ENCODE assay signal across 8 cellular contexts in the genomic region with DNA sequence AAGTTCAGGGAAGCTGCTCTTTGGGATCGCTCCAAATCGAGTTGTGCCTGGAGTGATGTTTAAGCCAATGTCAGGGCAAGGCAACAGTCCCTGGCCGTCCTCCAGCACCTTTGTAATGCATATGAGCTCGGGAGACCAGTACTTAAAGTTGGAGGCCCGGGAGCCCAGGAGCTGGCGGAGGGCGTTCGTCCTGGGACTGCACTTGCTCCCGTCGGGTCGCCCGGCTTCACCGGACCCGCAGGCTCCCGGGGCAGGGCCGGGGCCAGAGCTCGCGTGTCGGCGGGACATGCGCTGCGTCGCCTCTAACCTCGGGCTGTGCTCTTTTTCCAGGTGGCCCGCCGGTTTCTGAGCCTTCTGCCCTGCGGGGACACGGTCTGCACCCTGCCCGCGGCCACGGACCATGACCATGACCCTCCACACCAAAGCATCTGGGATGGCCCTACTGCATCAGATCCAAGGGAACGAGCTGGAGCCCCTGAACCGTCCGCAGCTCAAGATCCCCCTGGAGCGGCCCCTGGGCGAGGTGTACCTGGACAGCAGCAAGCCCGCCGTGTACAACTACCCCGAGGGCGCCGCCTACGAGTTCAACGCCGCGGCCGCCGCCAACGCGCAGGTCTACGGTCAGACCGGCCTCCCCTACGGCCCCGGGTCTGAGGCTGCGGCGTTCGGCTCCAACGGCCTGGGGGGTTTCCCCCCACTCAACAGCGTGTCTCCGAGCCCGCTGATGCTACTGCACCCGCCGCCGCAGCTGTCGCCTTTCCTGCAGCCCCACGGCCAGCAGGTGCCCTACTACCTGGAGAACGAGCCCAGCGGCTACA. TPM values are rescaled to one million over a fixed set of nuclear protein-coding genes. Genes with fewer than 3 reads are reported as not detected.
A peak's percentile ranks its signal among the peaks of the same experiment; 100 is the strongest.
DNase-seq lines count a peak whose midpoint lies in the region; ATAC-seq and TF ChIP-seq lines count a peak whose summit lies in the region.

TSS of gene ESR1 (plus strand) at position 170 of the 818 bp plus-strand sequence. CDS start at position 401, 231 bp downstream.

- H3K36me3 ChIP-seq in RWPE2 (ENCODE audit: low read depth) = no peaks in the 10 kb centered on the region
- no peaks in the 10 kb centered on the region for H3K36me3 ChIP-seq in neuronal stem cell (replicated peaks in 1 of 2; ENCODE audit: control insufficient read depth in 2 of 2, insufficient read depth in 2 of 2, low read length in 2 of 2)

- H3K79me1 ChIP-seq in neuronal stem cell (ENCODE audit: low read depth, low read length) = peaks cover 2% of the 10 kb centered on the region

- H2AFZ ChIP-seq in neuronal stem cell (ENCODE audit: low read length) = peak within 1 kb of the TSS; percentile 78

- peak within 1 kb of the TSS; percentile 66 for H3K14ac ChIP-seq in neuronal stem cell (ENCODE audit: low read length)

- no peak within 1 kb of the TSS for H2BK15ac ChIP-seq in neuronal stem cell (ENCODE audit: low read length)

- H3K4me3 ChIP-seq in RWPE2 (ENCODE audit: severe bottlenecking) (peak within 1 kb of the TSS; percentile 39), neuronal stem cell (ENCODE audit: low read length in 2 of 2) (peak within 1 kb of the TSS in 1 of 2 donors; percentile 12)

- peak; percentile 40 for ATAC-seq in GM18909 (IDR thresholded peaks at IDR 0.05; ENCODE audit: poor library complexity, unreplicated experiment)
- ATAC-seq in RWPE2 (ENCODE audit: low read depth) = peak; percentile 72

- peak within 1 kb of the TSS; percentile 50 for H2AK5ac ChIP-seq in neuronal stem cell (ENCODE audit: low read depth, low read length)

- peak within 1 kb of the TSS; percentile 53 for H3K4me2 ChIP-seq in neuronal stem cell (ENCODE audit: insufficient read depth, low read length, poor library complexity, severe bottlenecking)

- H3K27ac ChIP-seq in RWPE2 (ENCODE audit: poor library complexity, severe bottlenecking) = no peak within 1 kb of the TSS
- H3K27ac ChIP-seq in neuronal stem cell (replicated peaks; ENCODE audit: low read length) = no peak within 1 kb of the TSS

- no peak within 1 kb of the TSS for H3K9ac ChIP-seq in neuronal stem cell (ENCODE audit: low read depth, low read length, poor library complexity)

- peak within 1 kb of the TSS; percentile 79 for H3K18ac ChIP-seq in neuronal stem cell (ENCODE audit: low read length)

- no peak within 1 kb of the TSS for H4K91ac ChIP-seq in neuronal stem cell (ENCODE audit: low read depth, low read length, poor library complexity)

- H3K9me3 ChIP-seq in RWPE2 (ENCODE audit: severe bottlenecking) = no peaks in the 10 kb centered on the region
- no peaks in the 10 kb centered on the region for H3K9me3 ChIP-seq in neuronal stem cell (replicated peaks in 1 of 2; ENCODE audit: control insufficient read depth in 2 of 2, insufficient read depth in 1 of 2, low read depth in 1 of 2, low read length in 2 of 2)

- DNase-seq in RWPE2 (ENCODE audit: low spot score) (no peak), fibroblast of gingiva (ENCODE audit: low read depth) (peak; percentile 36), neuronal stem cell (ENCODE audit: low spot score) (no peak), HuH-7 (ENCODE audit: low spot score) (no peak), cortex of kidney (lab: John Stamatoyannopoulos, UW) (no peak), NCI-H345 treated with DMSO at 0.1 percent for 48 hours (lab: John Stamatoyannopoulos, UW; ENCODE audit: unreplicated experiment) (no peak), middle frontal gyrus (ENCODE audit: extremely low spot score, low spot score) (no peak)

- H2BK5ac ChIP-seq in neuronal stem cell (ENCODE audit: low read length) = no peak within 1 kb of the TSS

- TF ChIP-seq CTCF in RWPE2 (IDR thresholded peaks at IDR 0.05; ENCODE audit: poor library complexity, severe bottlenecking) = no peak

- H2BK12ac ChIP-seq in neuronal stem cell (ENCODE audit: low read length) = no peak within 1 kb of the TSS

- no peak within 1 kb of the TSS for H2BK120ac ChIP-seq in neuronal stem cell (ENCODE audit: low read depth, low read length)

- WGBS in neuronal stem cell (ENCODE audit: extremely low coverage in 2 of 2, insufficient read length in 2 of 2, insufficient replicate concordance in 1 of 2), 2 donors = no CpG with 5 or more reads among the region's 67 CpGs

- H3K27me3 ChIP-seq in RWPE2 (ENCODE audit: insufficient read depth, poor library complexity, severe bottlenecking) (no peaks in the 10 kb centered on the region), neuronal stem cell (ENCODE audit: control insufficient read depth in 3 of 3, insufficient read depth in 3 of 3, low read depth in 1 of 3, low read length in 3 of 3) (peaks cover 21 to 92% (median 43%) of the 10 kb centered on the region in 3 experiments)

- H3K4me1 ChIP-seq in RWPE2 (ENCODE audit: insufficient read depth, poor library complexity, severe bottlenecking) = peaks cover 5% of the 10 kb centered on the region
- H3K4me1 ChIP-seq in neuronal stem cell (ENCODE audit: control insufficient read depth in 2 of 2, insufficient read depth in 1 of 2, low read depth in 1 of 2, low read length in 2 of 2) = peaks cover 0 to 8% of the 10 kb centered on the region in 2 donors

- H4K8ac ChIP-seq in neuronal stem cell (ENCODE audit: low read depth, low read length) = no peak within 1 kb of the TSS

- H3K4ac ChIP-seq in neuronal stem cell (ENCODE audit: low read length) = no peak within 1 kb of the TSS

- H3K23ac ChIP-seq in neuronal stem cell (ENCODE audit: low read depth, low read length, poor library complexity) = peak within 1 kb of the TSS; percentile 82

RNA-seq across cellular contexts. Expression of gene ESR1, which starts in this region (rescaled TPM):
- polyA plus RNA-seq in neuronal stem cell (2013, experiment 1 of 2) = not detected
- polyA plus RNA-seq in neuronal stem cell (2013, experiment 2 of 2) = not detected
